22 cellular contexts compared by ENCODE assay signal in genomic region chr12:39671898-39672875, GRCh38. TPM values are rescaled to one million over a fixed set of nuclear protein-coding genes. Genes with fewer than 3 reads are reported as not detected.
DNase-seq lines count a peak whose midpoint lies in the region; ATAC-seq and TF ChIP-seq lines count a peak whose summit lies in the region.
"Had no signal": no experiment of that assay in that cellular context is flagged by ENCODE, and none has a peak within 500 bp of the region (broad histone marks: within the 10 kb centered on the region; RNA-seq: fewer than 3 reads in every experiment).

No MANE protein-coding gene starts in this region.

- no peak overlapping the region for H3K4me3 ChIP-seq in CD4-positive, CD25-positive, alpha-beta regulatory T cell (ENCODE audit: low read depth, low read length)
- H3K4me3 ChIP-seq in GM12875 (ENCODE audit: low read depth, low read length) (peak overlapping the region; percentile 2), foreskin fibroblast (ENCODE audit: low read depth in 1 of 2, low read length in 2 of 2) (no peak overlapping the region)
- H3K4me3 ChIP-seq: pancreas, right lobe of liver, SK-N-MC had no signal

- H3K4me1 ChIP-seq in CD4-positive, CD25-positive, alpha-beta regulatory T cell (ENCODE audit: control insufficient read depth, insufficient read depth, low read length, poor library complexity, severe bottlenecking) = peaks cover 34% of the 10 kb centered on the region
- H3K4me1 ChIP-seq: pancreas, right lobe of liver had no signal

- peaks cover 13 to 15% of the 10 kb centered on the region in 2 experiments for H3K9me3 ChIP-seq in CD4-positive, CD25-positive, alpha-beta regulatory T cell (ENCODE audit: control insufficient read depth in 2 of 2, low read length in 2 of 2)
- H3K9me3 ChIP-seq: pancreas, right lobe of liver had no signal

- peaks cover 2 to 55% (median 27%) of the 10 kb centered on the region in 7 donors for H3K9me3 Mint-ChIP-seq in CD4-positive, CD25-positive, alpha-beta regulatory T cell
- peaks cover 26% of the 10 kb centered on the region for H3K9me3 Mint-ChIP-seq in central memory CD8-positive, alpha-beta T cell
- H3K9me3 Mint-ChIP-seq in stimulated activated effector memory CD8-positive, alpha-beta T cell treated with anti-CD3 and anti-CD28 coated beads, Interleukin-12 subunit alpha, Interleukin-12 subunit beta, amount 100 ng/mL, for 72 hours = peaks cover 16% of the 10 kb centered on the region
- no peaks in the 10 kb centered on the region for H3K9me3 Mint-ChIP-seq in endothelial cell (ENCODE audit: unreplicated experiment)

- H3K27ac Mint-ChIP-seq in CD4-positive, CD25-positive, alpha-beta regulatory T cell = peak overlapping the region in 2 of 3 donors; percentile 38 to 64
- H3K27ac Mint-ChIP-seq in central memory CD8-positive, alpha-beta T cell (ENCODE audit: low read depth) = peak overlapping the region; percentile 84
- H3K27ac Mint-ChIP-seq in stimulated activated effector memory CD8-positive, alpha-beta T cell treated with anti-CD3 and anti-CD28 coated beads, Interleukin-12 subunit alpha, Interleukin-12 subunit beta, amount 100 ng/mL, for 72 hours = peak overlapping the region; percentile 87
- no peak overlapping the region for H3K27ac Mint-ChIP-seq in endothelial cell (ENCODE audit: unreplicated experiment)
- H3K27ac Mint-ChIP-seq: CD8-positive, alpha-beta T cell; IgD-negative memory B cell; T-helper 2 cell treated with Interferon-gamma antibody and Interleukin-4, amounts not matched to agents 5 μg/mL and 100 μg/mL, for 36 hours had no signal

- no peaks in the 10 kb centered on the region for H3K36me3 ChIP-seq in CD4-positive, CD25-positive, alpha-beta regulatory T cell (ENCODE audit: control insufficient read depth, insufficient read depth, low read length)
- H3K36me3 ChIP-seq: pancreas, right lobe of liver, WERI-Rb-1 had no signal

- no peaks in the 10 kb centered on the region for H3K27me3 ChIP-seq in CD4-positive, CD25-positive, alpha-beta regulatory T cell (ENCODE audit: control insufficient read depth, insufficient read depth, low read length)
- H3K27me3 ChIP-seq: pancreas, right lobe of liver had no signal

- DNase-seq in CD4-positive, CD25-positive, alpha-beta regulatory T cell = no peak
- no peak for DNase-seq in central memory CD8-positive, alpha-beta T cell (ENCODE audit: low spot score in 2 of 2)
- no peak for DNase-seq in stimulated activated effector memory CD8-positive, alpha-beta T cell treated with anti-CD3 and anti-CD28 coated beads, Interleukin-12 subunit alpha, Interleukin-12 subunit beta, amount 100 ng/mL, for 72 hours (ENCODE audit: low spot score in 2 of 2)
- DNase-seq in endothelial cell (ENCODE audit: low spot score) = no peak
- no peak for DNase-seq in foreskin fibroblast
- DNase-seq: activated gamma-delta T cell treated with Interleukin-2 at 50 U/mL for 16 hours; CD8-positive, alpha-beta T cell; central memory CD4-positive, alpha-beta T cell; GF-D8; kidney glomerular epithelial cell; NCI-H1436; NCI-H510A; pancreas; right lobe of liver; WERI-Rb-1 had no signal

- peak overlapping the region in 1 of 4 donors; percentile 61 for H3K4me3 Mint-ChIP-seq in CD4-positive, CD25-positive, alpha-beta regulatory T cell
- no peak overlapping the region for H3K4me3 Mint-ChIP-seq in central memory CD8-positive, alpha-beta T cell
- H3K4me3 Mint-ChIP-seq in stimulated activated effector memory CD8-positive, alpha-beta T cell treated with anti-CD3 and anti-CD28 coated beads, Interleukin-12 subunit alpha, Interleukin-12 subunit beta, amount 100 ng/mL, for 72 hours = no peak overlapping the region
- no peak overlapping the region for H3K4me3 Mint-ChIP-seq in endothelial cell (ENCODE audit: unreplicated experiment)
- H3K4me3 Mint-ChIP-seq: CD8-positive, alpha-beta T cell; T-helper 2 cell treated with Interferon-gamma antibody and Interleukin-4, amounts not matched to agents 5 μg/mL and 100 μg/mL, for 36 hours had no signal

- no peak overlapping the region for H3K27ac ChIP-seq in CD4-positive, CD25-positive, alpha-beta regulatory T cell (ENCODE audit: insufficient read depth, low read length, poor library complexity, severe bottlenecking)
- H3K27ac ChIP-seq: pancreas, right lobe of liver, WERI-Rb-1 had no signal

- H3K36me3 Mint-ChIP-seq in CD4-positive, CD25-positive, alpha-beta regulatory T cell = peaks cover 29% of the 10 kb centered on the region
- peaks cover 5% of the 10 kb centered on the region for H3K36me3 Mint-ChIP-seq in central memory CD8-positive, alpha-beta T cell (ENCODE audit: insufficient read depth)
- H3K36me3 Mint-ChIP-seq in stimulated activated effector memory CD8-positive, alpha-beta T cell treated with anti-CD3 and anti-CD28 coated beads, Interleukin-12 subunit alpha, Interleukin-12 subunit beta, amount 100 ng/mL, for 72 hours = no peaks in the 10 kb centered on the region
- H3K36me3 Mint-ChIP-seq in endothelial cell (ENCODE audit: low read depth, unreplicated experiment) = no peaks in the 10 kb centered on the region

- no peaks in the 10 kb centered on the region for H3K27me3 Mint-ChIP-seq in CD4-positive, CD25-positive, alpha-beta regulatory T cell
- no peaks in the 10 kb centered on the region for H3K27me3 Mint-ChIP-seq in central memory CD8-positive, alpha-beta T cell
- peaks cover 1% of the 10 kb centered on the region for H3K27me3 Mint-ChIP-seq in endothelial cell (ENCODE audit: unreplicated experiment)

- no peak for ATAC-seq in CD4-positive, CD25-positive, alpha-beta regulatory T cell (ENCODE audit: low read depth in 2 of 2)
- ATAC-seq in central memory CD8-positive, alpha-beta T cell (replicated peaks; ENCODE audit: extremely low read depth, poor library complexity, severe bottlenecking) = no peak
- ATAC-seq in stimulated activated effector memory CD8-positive, alpha-beta T cell treated with anti-CD3 and anti-CD28 coated beads, Interleukin-12 subunit alpha, Interleukin-12 subunit beta, amount 100 ng/mL, for 72 hours = peak; percentile 37
- no peak for ATAC-seq in GM21526 (IDR thresholded peaks at IDR 0.05; ENCODE audit: low FRiP score, unreplicated experiment)
- ATAC-seq: CD8-positive, alpha-beta T cell; pancreas had no signal

- TF ChIP-seq CTCF in GM12875 (IDR thresholded peaks at IDR 0.05; ENCODE audit: borderline replicate concordance, insufficient read depth, low read depth, low read length) (no peak), endothelial cell (IDR thresholded peaks at IDR 0.05; ENCODE audit: unreplicated experiment) (no peak), foreskin fibroblast (IDR thresholded peaks at IDR 0.05; ENCODE audit: low read depth, low read length) (no peak)

- H3K4me1 Mint-ChIP-seq in CD4-positive, CD25-positive, alpha-beta regulatory T cell = peaks cover 23 to 67% (median 39%) of the 10 kb centered on the region in 4 donors
- peaks cover 62% of the 10 kb centered on the region for H3K4me1 Mint-ChIP-seq in central memory CD8-positive, alpha-beta T cell
- H3K4me1 Mint-ChIP-seq in stimulated activated effector memory CD8-positive, alpha-beta T cell treated with anti-CD3 and anti-CD28 coated beads, Interleukin-12 subunit alpha, Interleukin-12 subunit beta, amount 100 ng/mL, for 72 hours = peaks cover 64% of the 10 kb centered on the region
- H3K4me1 Mint-ChIP-seq in endothelial cell (ENCODE audit: unreplicated experiment) = no peaks in the 10 kb centered on the region

RNA-seq across cellular contexts. Expression of gene ABCD2, which starts 52.6 kb away (rescaled TPM):
- 8.8 TPM for total RNA-seq in CD4-positive, CD25-positive, alpha-beta regulatory T cell
- 10 to 100 TPM in 1 of 4 donors, 1 to 10 TPM in 3; 6.4 to 11.9 (median 7.9) TPM for polyA plus RNA-seq in CD4-positive, CD25-positive, alpha-beta regulatory T cell
- total RNA-seq in endothelial cell (ENCODE audit: unreplicated experiment) = not detected
- total RNA-seq: dermis microvascular lymphatic vessel endothelial cell, H1 had no signal
- polyA plus RNA-seq: H1 had no signal
